ENCODE assay signal across 1 cellular context in genomic region chr9:137763271-137763955, GRCh38.
TF ChIP-seq lines count a peak whose summit lies in the region.

No MANE protein-coding gene starts in this region.

TF ChIP-seq in WTC11, 78 proteins besides CTCF, POLR2A, EP300 and RAD21 (continued from another document):
- TF ChIP-seq USF1 (CRISPR knock-in tag; IDR thresholded peaks at IDR 0.05) (no peak), ESRRA (CRISPR knock-in tag; IDR thresholded peaks at IDR 0.05; ENCODE audit: borderline replicate concordance) (no peak), CREB1 (CRISPR knock-in tag; IDR thresholded peaks at IDR 0.05) (no peak), IRF2 (CRISPR knock-in tag; IDR thresholded peaks at IDR 0.05; ENCODE audit: borderline replicate concordance, low read depth) (no peak), ZBTB21 (CRISPR knock-in tag; IDR thresholded peaks at IDR 0.05; ENCODE audit: borderline replicate concordance) (no peak), ZNF281 (CRISPR knock-in tag; IDR thresholded peaks at IDR 0.05) (no peak), NFATC4 (CRISPR knock-in tag; IDR thresholded peaks at IDR 0.05) (no peak)
